In the genomic region with DNA sequence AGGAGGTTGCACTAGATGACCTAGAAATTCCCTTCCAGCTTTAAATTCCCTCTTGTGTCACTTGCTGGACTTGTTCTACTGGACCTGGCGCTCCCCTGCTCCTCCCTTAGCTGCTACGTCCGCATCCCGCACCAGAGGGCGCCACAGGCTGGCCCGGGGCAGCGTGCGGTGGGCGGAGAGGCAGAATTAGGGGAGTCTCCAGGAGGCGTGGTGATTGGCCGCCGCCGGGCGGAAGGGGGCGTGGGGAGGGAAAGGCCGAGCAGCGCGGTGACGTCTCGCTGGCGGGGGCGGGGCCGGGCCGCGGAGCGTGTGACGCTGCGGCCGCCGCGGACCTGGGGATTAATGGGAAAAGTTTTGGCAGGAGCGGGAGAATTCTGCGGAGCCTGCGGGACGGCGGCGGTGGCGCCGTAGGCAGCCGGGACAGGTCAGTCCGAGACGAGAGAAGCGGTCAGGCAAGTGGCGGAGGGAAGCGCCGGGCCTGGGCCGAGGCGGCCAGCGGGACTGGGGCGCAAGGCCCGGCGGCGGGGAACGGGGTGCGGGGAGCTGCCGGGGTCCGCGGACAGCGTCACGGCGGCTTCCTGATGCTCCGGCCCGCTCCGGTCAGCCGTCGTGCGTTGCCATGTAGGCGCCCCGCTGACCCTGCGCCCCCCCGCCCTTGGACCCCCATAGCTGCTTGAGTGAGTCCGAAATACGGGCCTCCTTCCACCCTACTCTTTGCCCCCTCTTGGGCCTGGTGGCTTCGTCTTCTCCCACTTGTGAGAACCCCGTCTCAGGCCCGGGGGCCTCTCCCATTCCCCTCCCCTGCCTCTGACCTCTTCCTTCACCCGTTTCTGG, we compare ENCODE assay signal across 1 cellular context.
TF ChIP-seq lines count a peak whose summit lies in the region.

PPARD (plus strand) TSS at position 301 of the 834 bp plus-strand sequence. CDS start 68,530 bp downstream, outside the sequence.

TF ChIP-seq in HepG2, 621 proteins besides CTCF, POLR2A, EP300 and RAD21 (continued from another document and continues in another):
- TF ChIP-seq ZBTB40 (IDR thresholded peaks at IDR 0.05) = no peak
- no peak; the same call in 1 of the 2 replicates for TF ChIP-seq ZBTB40 (CRISPR knock-in tag; IDR thresholded peaks at IDR 0.05)
- 0 out of 2 replicates have a peak, but pooled peaks have one; percentile 17 for TF ChIP-seq JUND (CRISPR knock-in tag; IDR thresholded peaks at IDR 0.05)
- no peak for TF ChIP-seq ZNF441 (CRISPR knock-in tag; IDR thresholded peaks at IDR 0.05; ENCODE audit: borderline replicate concordance)
- peak; percentile 84 for TF ChIP-seq HOXA3 (CRISPR knock-in tag; IDR thresholded peaks at IDR 0.05)
- no peak for TF ChIP-seq MTA3 (CRISPR knock-in tag; IDR thresholded peaks at IDR 0.05)
- TF ChIP-seq SAFB2 (CRISPR knock-in tag; IDR thresholded peaks at IDR 0.05; ENCODE audit: borderline replicate concordance, low read depth) = no peak
- TF ChIP-seq ZNF382 (CRISPR knock-in tag; IDR thresholded peaks at IDR 0.05; ENCODE audit: borderline replicate concordance) = no peak
- TF ChIP-seq ZNF501 (CRISPR knock-in tag; IDR thresholded peaks at IDR 0.05) = peak; percentile 99
- TF ChIP-seq NCOR1 (IDR thresholded peaks at IDR 0.05; ENCODE audit: borderline replicate concordance, low read length) = peak; percentile 30; the same call in 1 of the 2 replicates
- no peak for TF ChIP-seq ZNF326 (CRISPR knock-in tag; IDR thresholded peaks at IDR 0.05; ENCODE audit: borderline replicate concordance)
- TF ChIP-seq, protein P1, sequence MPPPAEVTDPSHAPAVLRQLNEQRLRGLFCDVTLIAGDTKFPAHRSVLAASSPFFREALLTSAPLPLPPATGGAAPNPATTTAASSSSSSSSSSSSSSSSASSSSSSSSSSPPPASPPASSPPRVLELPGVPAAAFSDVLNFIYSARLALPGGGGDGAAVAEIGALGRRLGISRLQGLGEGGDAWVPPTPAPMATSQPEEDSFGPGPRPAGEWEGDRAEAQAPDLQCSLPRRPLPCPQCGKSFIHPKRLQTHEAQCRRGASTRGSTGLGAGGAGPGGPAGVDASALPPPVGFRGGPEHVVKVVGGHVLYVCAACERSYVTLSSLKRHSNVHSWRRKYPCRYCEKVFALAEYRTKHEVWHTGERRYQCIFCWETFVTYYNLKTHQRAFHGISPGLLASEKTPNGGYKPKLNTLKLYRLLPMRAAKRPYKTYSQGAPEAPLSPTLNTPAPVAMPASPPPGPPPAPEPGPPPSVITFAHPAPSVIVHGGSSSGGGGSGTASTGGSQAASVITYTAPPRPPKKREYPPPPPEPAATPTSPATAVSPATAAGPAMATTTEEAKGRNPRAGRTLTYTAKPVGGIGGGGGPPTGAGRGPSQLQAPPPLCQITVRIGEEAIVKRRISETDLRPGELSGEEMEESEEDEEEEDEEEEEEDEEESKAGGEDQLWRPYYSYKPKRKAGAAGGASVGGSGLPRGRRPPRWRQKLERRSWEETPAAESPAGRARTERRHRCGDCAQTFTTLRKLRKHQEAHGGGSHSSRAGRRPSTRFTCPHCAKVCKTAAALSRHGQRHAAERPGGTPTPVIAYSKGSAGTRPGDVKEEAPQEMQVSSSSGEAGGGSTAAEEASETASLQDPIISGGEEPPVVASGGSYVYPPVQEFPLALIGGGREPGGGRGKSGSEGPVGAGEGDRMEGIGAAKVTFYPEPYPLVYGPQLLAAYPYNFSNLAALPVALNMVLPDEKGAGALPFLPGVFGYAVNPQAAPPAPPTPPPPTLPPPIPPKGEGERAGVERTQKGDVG (CRISPR knock-in tag; IDR thresholded peaks at IDR 0.05; ENCODE audit: borderline replicate concordance) = no peak
- no peak for TF ChIP-seq ZFYVE20 (CRISPR knock-in tag; IDR thresholded peaks at IDR 0.05; ENCODE audit: borderline replicate concordance, low read depth)
- no peak for TF ChIP-seq ZNF101 (CRISPR knock-in tag; IDR thresholded peaks at IDR 0.05; ENCODE audit: borderline replicate concordance, low read depth)
- TF ChIP-seq ZNF552 (CRISPR knock-in tag; IDR thresholded peaks at IDR 0.05; ENCODE audit: borderline replicate concordance) = no peak; the same call in 1 of the 2 replicates
- no peak for TF ChIP-seq BRCA1 (CRISPR knock-in tag; IDR thresholded peaks at IDR 0.05)
- TF ChIP-seq, protein P2, sequence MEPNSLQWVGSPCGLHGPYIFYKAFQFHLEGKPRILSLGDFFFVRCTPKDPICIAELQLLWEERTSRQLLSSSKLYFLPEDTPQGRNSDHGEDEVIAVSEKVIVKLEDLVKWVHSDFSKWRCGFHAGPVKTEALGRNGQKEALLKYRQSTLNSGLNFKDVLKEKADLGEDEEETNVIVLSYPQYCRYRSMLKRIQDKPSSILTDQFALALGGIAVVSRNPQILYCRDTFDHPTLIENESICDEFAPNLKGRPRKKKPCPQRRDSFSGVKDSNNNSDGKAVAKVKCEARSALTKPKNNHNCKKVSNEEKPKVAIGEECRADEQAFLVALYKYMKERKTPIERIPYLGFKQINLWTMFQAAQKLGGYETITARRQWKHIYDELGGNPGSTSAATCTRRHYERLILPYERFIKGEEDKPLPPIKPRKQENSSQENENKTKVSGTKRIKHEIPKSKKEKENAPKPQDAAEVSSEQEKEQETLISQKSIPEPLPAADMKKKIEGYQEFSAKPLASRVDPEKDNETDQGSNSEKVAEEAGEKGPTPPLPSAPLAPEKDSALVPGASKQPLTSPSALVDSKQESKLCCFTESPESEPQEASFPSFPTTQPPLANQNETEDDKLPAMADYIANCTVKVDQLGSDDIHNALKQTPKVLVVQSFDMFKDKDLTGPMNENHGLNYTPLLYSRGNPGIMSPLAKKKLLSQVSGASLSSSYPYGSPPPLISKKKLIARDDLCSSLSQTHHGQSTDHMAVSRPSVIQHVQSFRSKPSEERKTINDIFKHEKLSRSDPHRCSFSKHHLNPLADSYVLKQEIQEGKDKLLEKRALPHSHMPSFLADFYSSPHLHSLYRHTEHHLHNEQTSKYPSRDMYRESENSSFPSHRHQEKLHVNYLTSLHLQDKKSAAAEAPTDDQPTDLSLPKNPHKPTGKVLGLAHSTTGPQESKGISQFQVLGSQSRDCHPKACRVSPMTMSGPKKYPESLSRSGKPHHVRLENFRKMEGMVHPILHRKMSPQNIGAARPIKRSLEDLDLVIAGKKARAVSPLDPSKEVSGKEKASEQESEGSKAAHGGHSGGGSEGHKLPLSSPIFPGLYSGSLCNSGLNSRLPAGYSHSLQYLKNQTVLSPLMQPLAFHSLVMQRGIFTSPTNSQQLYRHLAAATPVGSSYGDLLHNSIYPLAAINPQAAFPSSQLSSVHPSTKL (CRISPR knock-in tag; IDR thresholded peaks at IDR 0.05) = peak; percentile 82
- TF ChIP-seq, protein P3, sequence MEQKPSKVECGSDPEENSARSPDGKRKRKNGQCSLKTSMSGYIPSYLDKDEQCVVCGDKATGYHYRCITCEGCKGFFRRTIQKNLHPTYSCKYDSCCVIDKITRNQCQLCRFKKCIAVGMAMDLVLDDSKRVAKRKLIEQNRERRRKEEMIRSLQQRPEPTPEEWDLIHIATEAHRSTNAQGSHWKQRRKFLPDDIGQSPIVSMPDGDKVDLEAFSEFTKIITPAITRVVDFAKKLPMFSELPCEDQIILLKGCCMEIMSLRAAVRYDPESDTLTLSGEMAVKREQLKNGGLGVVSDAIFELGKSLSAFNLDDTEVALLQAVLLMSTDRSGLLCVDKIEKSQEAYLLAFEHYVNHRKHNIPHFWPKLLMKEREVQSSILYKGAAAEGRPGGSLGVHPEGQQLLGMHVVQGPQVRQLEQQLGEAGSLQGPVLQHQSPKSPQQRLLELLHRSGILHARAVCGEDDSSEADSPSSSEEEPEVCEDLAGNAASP (CRISPR knock-in tag; IDR thresholded peaks at IDR 0.05; ENCODE audit: borderline replicate concordance) = peak; percentile 77
- no peak for TF ChIP-seq ZNF17 (CRISPR knock-in tag; IDR thresholded peaks at IDR 0.05)
- no peak for TF ChIP-seq HOXD1 (CRISPR knock-in tag; IDR thresholded peaks at IDR 0.05)
- TF ChIP-seq, protein P4, sequence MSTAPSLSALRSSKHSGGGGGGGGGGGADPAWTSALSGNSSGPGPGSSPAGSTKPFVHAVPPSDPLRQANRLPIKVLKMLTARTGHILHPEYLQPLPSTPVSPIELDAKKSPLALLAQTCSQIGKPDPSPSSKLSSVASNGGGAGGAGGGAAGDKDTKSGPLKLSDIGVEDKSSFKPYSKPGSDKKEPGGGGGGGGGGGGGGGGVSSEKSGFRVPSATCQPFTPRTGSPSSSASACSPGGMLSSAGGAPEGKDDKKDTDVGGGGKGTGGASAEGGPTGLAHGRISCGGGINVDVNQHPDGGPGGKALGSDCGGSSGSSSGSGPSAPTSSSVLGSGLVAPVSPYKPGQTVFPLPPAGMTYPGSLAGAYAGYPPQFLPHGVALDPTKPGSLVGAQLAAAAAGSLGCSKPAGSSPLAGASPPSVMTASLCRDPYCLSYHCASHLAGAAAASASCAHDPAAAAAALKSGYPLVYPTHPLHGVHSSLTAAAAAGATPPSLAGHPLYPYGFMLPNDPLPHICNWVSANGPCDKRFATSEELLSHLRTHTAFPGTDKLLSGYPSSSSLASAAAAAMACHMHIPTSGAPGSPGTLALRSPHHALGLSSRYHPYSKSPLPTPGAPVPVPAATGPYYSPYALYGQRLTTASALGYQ (CRISPR knock-in tag; IDR thresholded peaks at IDR 0.05) = peak; percentile 26; the same call in 1 of the 2 replicates
- TF ChIP-seq, protein P5, sequence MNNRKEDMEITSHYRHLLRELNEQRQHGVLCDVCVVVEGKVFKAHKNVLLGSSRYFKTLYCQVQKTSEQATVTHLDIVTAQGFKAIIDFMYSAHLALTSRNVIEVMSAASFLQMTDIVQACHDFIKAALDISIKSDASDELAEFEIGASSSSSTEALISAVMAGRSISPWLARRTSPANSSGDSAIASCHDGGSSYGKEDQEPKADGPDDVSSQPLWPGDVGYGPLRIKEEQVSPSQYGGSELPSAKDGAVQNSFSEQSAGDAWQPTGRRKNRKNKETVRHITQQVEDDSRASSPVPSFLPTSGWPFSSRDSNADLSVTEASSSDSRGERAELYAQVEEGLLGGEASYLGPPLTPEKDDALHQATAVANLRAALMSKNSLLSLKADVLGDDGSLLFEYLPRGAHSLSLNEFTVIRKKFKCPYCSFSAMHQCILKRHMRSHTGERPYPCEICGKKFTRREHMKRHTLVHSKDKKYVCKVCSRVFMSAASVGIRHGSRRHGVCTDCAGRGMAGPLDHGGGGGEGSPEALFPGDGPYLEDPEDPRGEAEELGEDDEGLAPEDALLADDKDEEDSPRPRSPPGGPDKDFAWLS (CRISPR knock-in tag; IDR thresholded peaks at IDR 0.05; ENCODE audit: borderline replicate concordance) = no peak
- TF ChIP-seq TBL1XR1 (IDR thresholded peaks at IDR 0.05; ENCODE audit: borderline replicate concordance, low read length, partially characterized antibody) = peak; percentile 71
- TF ChIP-seq PHF20 (CRISPR knock-in tag; IDR thresholded peaks at IDR 0.05) = peak; percentile 57; the same call in 1 of the 2 replicates
- TF ChIP-seq ZMYM4 (CRISPR knock-in tag; IDR thresholded peaks at IDR 0.05) = peak; percentile 92
- TF ChIP-seq ZFP37 (CRISPR knock-in tag; IDR thresholded peaks at IDR 0.05; ENCODE audit: borderline replicate concordance) = no peak; the same call in 1 of the 2 replicates
